ENCODE assay signal across 9 cellular contexts in the genomic region with DNA sequence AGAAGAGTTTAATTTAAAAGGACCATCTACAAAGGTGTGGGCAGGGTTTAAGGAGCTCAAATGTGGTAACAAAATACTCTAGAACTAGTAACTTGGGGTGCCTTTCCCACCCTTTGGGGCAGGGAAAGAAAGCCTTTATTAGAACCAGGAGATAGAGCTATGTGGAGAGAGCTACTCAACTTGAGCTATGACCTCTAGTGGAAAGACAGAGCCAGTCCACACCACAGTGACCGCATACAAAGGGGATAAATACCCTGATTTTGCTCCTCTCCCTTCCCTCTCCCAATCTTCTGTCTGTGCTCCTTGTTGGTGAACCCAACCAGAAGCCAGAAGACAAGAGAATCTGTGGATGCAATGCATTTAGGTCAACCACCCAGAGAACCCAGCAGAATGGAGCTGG. TPM values are rescaled to one million over a fixed set of nuclear protein-coding genes. Genes with fewer than 3 reads are reported as not detected.
DNase-seq lines count a peak whose midpoint lies in the region; ATAC-seq and TF ChIP-seq lines count a peak whose summit lies in the region.
"Had no signal": no experiment of that assay in that cellular context is flagged by ENCODE, and none has a peak within 500 bp of the region (broad histone marks: within the 10 kb centered on the region; RNA-seq: fewer than 3 reads in every experiment).

No MANE protein-coding gene starts in this region.

- H3K27me3 ChIP-seq in PC-3 (ENCODE audit: low read length) (no peaks in the 10 kb centered on the region), Karpas-422 (ENCODE audit: low read length) (no peaks in the 10 kb centered on the region)

- H3K27ac ChIP-seq in PC-3 (ENCODE audit: low read length) (no peak overlapping the region), Karpas-422 (ENCODE audit: low read length) (no peak overlapping the region)

- H3K27ac Mint-ChIP-seq in progenitor cell of endocrine pancreas: no peak overlapping the region

- H3K9me3 Mint-ChIP-seq in progenitor cell of endocrine pancreas (ENCODE audit: low read depth): peaks cover 3% of the 10 kb centered on the region

- no peaks in the 10 kb centered on the region for H3K36me3 Mint-ChIP-seq in progenitor cell of endocrine pancreas (ENCODE audit: insufficient read depth)

- H3K4me3 Mint-ChIP-seq in progenitor cell of endocrine pancreas (ENCODE audit: low read depth): no peak overlapping the region

- no peaks in the 10 kb centered on the region for H3F3A ChIP-seq in PC-3 (ENCODE audit: low read length, unreplicated experiment)

- no peaks in the 10 kb centered on the region for H3K27me3 Mint-ChIP-seq in progenitor cell of endocrine pancreas

- H3K36me3 ChIP-seq in PC-3 (ENCODE audit: low read depth, low read length): no peaks in the 10 kb centered on the region
- H3K36me3 ChIP-seq in Karpas-422 (ENCODE audit: insufficient read depth, low read length): no peaks in the 10 kb centered on the region

- H3K9ac ChIP-seq in PC-3 (ENCODE audit: low read length) (no peak overlapping the region), Karpas-422 (ENCODE audit: low read length) (no peak overlapping the region)

- H3K9me2 ChIP-seq in PC-3 (replicated peaks; ENCODE audit: low read length) (no peaks in the 10 kb centered on the region), Karpas-422 (replicated peaks; ENCODE audit: insufficient read depth, low read length) (no peaks in the 10 kb centered on the region)

- H3K4me1 ChIP-seq in PC-3 (ENCODE audit: insufficient read depth, low read length) (no peaks in the 10 kb centered on the region), Karpas-422 (ENCODE audit: low read length) (no peaks in the 10 kb centered on the region)

- POLR2A ChIA-PET in PC-3 (lab: Charles Lee; ENCODE audit: unreplicated experiment): no interaction called here

- intact Hi-C loops in PC-3 (cut with micrococcal nuclease): loop anchor here (1.0 to 5.0 kb wide), 3 partner anchors 53 to 158 kb away; partner anchors contain the start of gene JAK1

- H3K4me1 Mint-ChIP-seq in progenitor cell of endocrine pancreas (ENCODE audit: low read depth): no peaks in the 10 kb centered on the region

- BruUV-seq in PC-3 (replicated peaks; lab: Mats Ljungman, UMichigan): no TSS peak

- no peak overlapping the region for H3K4me3 ChIP-seq in PC-3 (ENCODE audit: low read length)
- H3K4me3 ChIP-seq in Karpas-422 (ENCODE audit: low read length): no peak overlapping the region

- H4K20me1 ChIP-seq in PC-3 (ENCODE audit: low read length) (no peaks in the 10 kb centered on the region), Karpas-422 (ENCODE audit: insufficient read depth, low read depth, low read length) (no peaks in the 10 kb centered on the region)

- DNase-seq in PC-3: peak; percentile 23
- peak; percentile 19 for DNase-seq in fibroblast of peridontal ligament (ENCODE audit: extremely low read depth)
- DNase-seq in progenitor cell of endocrine pancreas (ENCODE audit: low spot score, unreplicated experiment): no peak
- no peak for DNase-seq in Karpas-422
- DNase-seq in retina: no peak
- DNase-seq in Kasumi-1 (lab: John Stamatoyannopoulos, UW): no peak
- DNase-seq: activated CD4-positive, CD25-positive, alpha-beta regulatory T cell treated with anti-CD3 and anti-CD28 coated beads, Interleukin-2, amount 50 U/mL, for 72 hours; NCI-H2107 had no signal

- no peaks in the 10 kb centered on the region for H3K9me3 ChIP-seq in PC-3 (ENCODE audit: low read length)
- H3K9me3 ChIP-seq in Karpas-422 (ENCODE audit: low read length): no peaks in the 10 kb centered on the region

- CTCF ChIA-PET in PC-3 (lab: Charles Lee): interaction anchor here (0.6 to 1.0 kb wide), 3 partner anchors 54 to 667 kb away, joined by 3 to 11 read pairs (median 5); partner anchors contain the start of gene JAK1

- ATAC-seq in PC-3: peak; percentile 85

- TF ChIP-seq CTCF in GM12872 (IDR thresholded peaks at IDR 0.05; ENCODE audit: insufficient read depth, low read depth, low read length) (peak; percentile 41; the same call in 2 of the 3 replicates), PC-3 (conservative IDR thresholded peaks at IDR 0.05; ENCODE audit: low read depth, low read length) (peak; percentile 61), progenitor cell of endocrine pancreas (IDR thresholded peaks at IDR 0.05; ENCODE audit: unreplicated experiment) (peak; percentile 43)

- no peaks in the 10 kb centered on the region for H3K79me2 ChIP-seq in PC-3 (ENCODE audit: low read length)
- H3K79me2 ChIP-seq in Karpas-422 (ENCODE audit: low read length): no peaks in the 10 kb centered on the region

- H3K4me2 ChIP-seq in PC-3 (ENCODE audit: low read length): no peak overlapping the region
- H3K4me2 ChIP-seq in Karpas-422 (ENCODE audit: low read depth, low read length, poor library complexity, severe bottlenecking): no peak overlapping the region

- H2AFZ ChIP-seq in PC-3 (ENCODE audit: low read length) (no peak overlapping the region), Karpas-422 (ENCODE audit: low read length) (no peak overlapping the region)

RNA-seq across cellular contexts. Expression of gene JAK1, which starts 54.4 kb away (rescaled TPM):
- total RNA-seq in PC-3 (2014; rRNA removed) (44.1 and 52.2 TPM in 2 replicates), progenitor cell of endocrine pancreas (30.2 and 32.5 TPM in 2 replicates)
- 19.6 and 33.7 TPM in 2 replicates for total RNA-seq in Karpas-422 (2014; rRNA removed; shearing (Covaris generic); ENCODE audit: low replicate concordance)

Comparison
In these comparisons a context has a peak if more than half of its experiments do, and no peak if none do; other contexts are left out.
1. DNase-seq: peak in PC-3 (single experiment) and fibroblast of peridontal ligament (single experiment); none in progenitor cell of endocrine pancreas (single experiment), Karpas-422 (single experiment), retina (single experiment) and Kasumi-1 (0 of 2).
2. Peak in every context shown above with its lines, with median percentiles within 50 percentile points of each other: CTCF ChIP-seq.